8 cellular contexts compared by ENCODE assay signal in the genomic region with DNA sequence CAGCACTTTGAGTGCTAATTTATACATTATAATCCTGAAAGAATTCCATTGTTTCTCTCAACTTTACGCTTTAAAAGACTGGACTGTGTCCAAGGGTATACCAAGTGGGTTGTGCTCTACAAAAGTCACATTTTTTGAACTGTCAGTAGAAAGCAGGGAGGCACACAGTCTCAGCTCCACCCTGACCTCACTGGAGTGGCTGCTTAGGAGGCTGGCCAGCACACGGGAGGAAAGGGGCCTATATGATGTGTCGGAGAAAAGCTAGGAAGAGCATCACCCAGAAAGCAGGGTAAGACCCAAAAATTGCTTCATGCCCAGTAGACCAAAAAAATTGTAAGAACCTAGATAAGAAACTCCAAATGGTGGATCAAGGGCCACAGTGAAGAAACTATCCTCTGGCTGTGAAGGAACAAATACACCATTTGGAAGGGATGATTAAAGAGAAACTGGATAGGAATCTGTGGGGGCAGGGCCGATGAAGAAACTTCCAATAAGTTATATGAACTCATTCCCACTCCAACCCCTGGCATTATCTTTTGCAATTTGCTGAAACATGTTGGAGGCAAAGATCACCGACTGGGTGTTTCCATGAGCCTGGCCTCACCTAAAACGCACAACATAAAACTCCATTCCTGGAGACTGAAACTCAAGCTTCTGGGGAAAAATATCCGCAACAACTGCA. TPM values are rescaled to one million over a fixed set of nuclear protein-coding genes. Genes with fewer than 3 reads are reported as not detected.
DNase-seq lines count a peak whose midpoint lies in the region; TF ChIP-seq lines count a peak whose summit lies in the region.

No MANE protein-coding gene starts in this region.

- CTCF ChIA-PET in AG04449 (lab: Yijun Ruan, JAX), result interaction anchor here (0.6 to 2.9 kb wide), 12 partner anchors 9 to 103 kb away, joined by 3 to 20 read pairs (median 4); no protein-coding TSS in a partner anchor

- no peaks in the 10 kb centered on the region for H3K27me3 ChIP-seq in Loucy (ENCODE audit: insufficient read depth, low read length, poor library complexity, severe bottlenecking)
- no peaks in the 10 kb centered on the region for H3K27me3 ChIP-seq in muscle layer of duodenum (ENCODE audit: low read depth, low read length)

- peaks cover 60% of the 10 kb centered on the region for H3K79me2 ChIP-seq in Loucy (ENCODE audit: insufficient read depth, low read length)

- H3K36me3 ChIP-seq in Loucy (ENCODE audit: insufficient read depth, low read length), result no peaks in the 10 kb centered on the region
- H3K36me3 ChIP-seq in muscle layer of duodenum (ENCODE audit: control insufficient read depth in 1 of 2, insufficient read depth in 2 of 2, low read length in 2 of 2), result peaks cover 0 to 4% of the 10 kb centered on the region in 2 donors

- H3K9me3 ChIP-seq in Loucy (ENCODE audit: insufficient read depth, low read depth, low read length), result no peaks in the 10 kb centered on the region
- H3K9me3 ChIP-seq in muscle layer of duodenum (ENCODE audit: control insufficient read depth in 1 of 2, low read length in 2 of 2), result no peaks in the 10 kb centered on the region

- DNase-seq in AG04449 (ENCODE audit: low read depth, low spot score), result no peak
- peak; percentile 36 for DNase-seq in dermis blood vessel endothelial cell
- DNase-seq in NCI-H524 treated with DMSO at 0.1 percent for 48 hours (lab: John Stamatoyannopoulos, UW), result no peak
- DNase-seq in DMS 273 (lab: John Stamatoyannopoulos, UW; ENCODE audit: unreplicated experiment), result no peak
- no peak for DNase-seq in NCI-H1436 (lab: John Stamatoyannopoulos, UW)
- no peak for DNase-seq in islet precursor cell

- no peak overlapping the region for H2AFZ ChIP-seq in Loucy (ENCODE audit: low read length)

- no peaks in the 10 kb centered on the region for H3K9me2 ChIP-seq in Loucy (replicated peaks; ENCODE audit: low read depth, low read length)

- POLR2A ChIA-PET in AG04449 (lab: Yijun Ruan, JAX), result interaction anchor here (0.7 to 2.5 kb wide), 6 partner anchors 9 to 50 kb away, joined by 3 to 13 read pairs (median 4); a partner anchor contains a TSS

- peaks cover 9% of the 10 kb centered on the region; the same call in 1 of the 2 replicates for H3F3A ChIP-seq in Loucy (ENCODE audit: low read depth)

- H3K4me1 ChIP-seq in Loucy (ENCODE audit: insufficient read depth, low read length, poor library complexity, severe bottlenecking), result peaks cover 50% of the 10 kb centered on the region
- peaks cover 42 to 46% of the 10 kb centered on the region in 2 donors for H3K4me1 ChIP-seq in muscle layer of duodenum (ENCODE audit: control insufficient read depth in 1 of 2, insufficient read depth in 2 of 2, low read length in 2 of 2)

- H3K27ac ChIP-seq in muscle layer of duodenum (ENCODE audit: low read length), result peak overlapping the region; percentile 98

- peak overlapping the region; percentile 83 for H3K9ac ChIP-seq in Loucy (ENCODE audit: low read depth, low read length, poor library complexity, severe bottlenecking)

- no peaks in the 10 kb centered on the region for H4K20me1 ChIP-seq in Loucy (ENCODE audit: insufficient read depth, low read length, poor library complexity, severe bottlenecking)

- H3K4me2 ChIP-seq in Loucy (ENCODE audit: low read depth, low read length, poor library complexity, severe bottlenecking), result peak overlapping the region; percentile 97

- TF ChIP-seq CTCF in AG04449 (IDR thresholded peaks at IDR 0.05; ENCODE audit: insufficient read depth, low read length, missing control alignments) (no peak), Loucy (conservative IDR thresholded peaks at IDR 0.05; ENCODE audit: low read length) (no peak)

- H3K4me3 ChIP-seq in AG04449 (ENCODE audit: low read depth, low read length) (peak overlapping the region; percentile 94), Loucy (ENCODE audit: low read length, poor library complexity, severe bottlenecking) (peak overlapping the region; percentile 82), muscle layer of duodenum (ENCODE audit: low read depth in 1 of 2, low read length in 2 of 2) (peak overlapping the region; percentile 90 to 92)

RNA-seq across cellular contexts. Expression of a gene that starts 1.9 kb away (rescaled TPM):
- 148 and 239 TPM in 2 replicates for total RNA-seq in dermis blood vessel endothelial cell

RNA-seq across cellular contexts. Expression of a gene that starts 45.0 kb away (rescaled TPM):
- 12.3 and 24.6 TPM in 2 replicates for total RNA-seq in dermis blood vessel endothelial cell
